Comparison of ENCODE assay signal across 1 cellular context in the genomic region with DNA sequence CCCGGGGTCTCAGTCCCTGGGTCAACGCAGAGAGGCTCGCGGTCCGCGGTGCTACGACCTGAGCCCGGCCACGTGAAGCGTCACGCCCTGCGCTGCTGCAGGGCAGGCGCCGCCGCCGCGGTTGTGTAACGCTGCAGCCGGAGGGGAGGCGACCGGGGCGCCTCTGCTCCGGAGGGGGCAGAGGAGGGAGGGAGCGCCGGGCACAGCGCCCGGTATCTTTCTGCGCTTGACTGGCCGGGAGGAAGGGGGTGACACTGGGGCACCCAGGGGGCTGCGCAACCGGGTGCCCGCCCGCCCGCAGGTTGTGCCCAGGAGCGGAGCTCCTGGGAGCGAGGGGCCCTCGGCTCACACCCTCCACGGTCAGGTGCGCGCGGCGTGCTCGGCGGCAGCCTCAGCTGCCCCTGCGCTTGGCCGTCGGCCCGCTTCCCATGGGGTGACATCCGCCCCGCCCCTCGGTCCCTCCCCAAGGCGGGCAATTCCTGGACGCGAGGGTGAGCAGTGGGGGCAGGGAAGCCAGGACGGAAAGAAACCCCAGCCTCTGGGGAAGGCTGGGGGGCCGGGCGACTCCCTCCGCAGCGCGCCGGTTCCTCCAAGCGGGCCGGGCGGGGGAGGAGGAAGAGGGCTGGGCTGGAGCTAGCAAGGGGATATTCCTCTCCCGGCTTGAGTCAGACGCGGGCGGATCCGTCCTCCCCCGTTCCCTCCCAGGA.
TF ChIP-seq lines count a peak whose summit lies in the region.

No MANE protein-coding gene starts in this region.

TF ChIP-seq in K562, 482 proteins besides CTCF, POLR2A, EP300 and RAD21 (continued from another document and continues in another):
- TF ChIP-seq, protein P1, sequence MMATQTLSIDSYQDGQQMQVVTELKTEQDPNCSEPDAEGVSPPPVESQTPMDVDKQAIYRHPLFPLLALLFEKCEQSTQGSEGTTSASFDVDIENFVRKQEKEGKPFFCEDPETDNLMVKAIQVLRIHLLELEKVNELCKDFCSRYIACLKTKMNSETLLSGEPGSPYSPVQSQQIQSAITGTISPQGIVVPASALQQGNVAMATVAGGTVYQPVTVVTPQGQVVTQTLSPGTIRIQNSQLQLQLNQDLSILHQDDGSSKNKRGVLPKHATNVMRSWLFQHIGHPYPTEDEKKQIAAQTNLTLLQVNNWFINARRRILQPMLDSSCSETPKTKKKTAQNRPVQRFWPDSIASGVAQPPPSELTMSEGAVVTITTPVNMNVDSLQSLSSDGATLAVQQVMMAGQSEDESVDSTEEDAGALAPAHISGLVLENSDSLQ (IDR thresholded peaks at IDR 0.05): peak; percentile 64
- TF ChIP-seq ETS2 (tag; IDR thresholded peaks at IDR 0.05; ENCODE audit: borderline replicate concordance, poor library complexity, severe bottlenecking) (peak; percentile 32), CBX5 (IDR thresholded peaks at IDR 0.05; ENCODE audit: borderline replicate concordance, low read depth) (no peak; the same call in none of the 2 replicates), ELF1 (tag; IDR thresholded peaks at IDR 0.05) (no peak), IFI16 (CRISPR knock-in tag; IDR thresholded peaks at IDR 0.05) (no peak), MCM7 (IDR thresholded peaks at IDR 0.05) (no peak), TEAD4 (IDR thresholded peaks at IDR 0.05; ENCODE audit: low read length) (peak; percentile 62), TEAD4 (CRISPR knock-in tag; IDR thresholded peaks at IDR 0.05; ENCODE audit: borderline replicate concordance) (no peak), CLOCK (CRISPR knock-in tag; IDR thresholded peaks at IDR 0.05; ENCODE audit: borderline replicate concordance) (peak; percentile 79), SAP30 (IDR thresholded peaks at IDR 0.05; ENCODE audit: borderline replicate concordance, insufficient read depth, low read depth, low read length, poor library complexity, severe bottlenecking) (peak; percentile 41), ZNF12 (CRISPR knock-in tag; IDR thresholded peaks at IDR 0.05) (peak; percentile 85; the same call in 1 of the 2 replicates), FUS (optimal IDR thresholded peaks at IDR 0.05; ENCODE audit: low read depth, low read length) (peak; percentile 94), HINFP (tag; conservative IDR thresholded peaks at IDR 0.05; ENCODE audit: low read depth) (peak; percentile 86), NR1H2 (CRISPR knock-in tag; IDR thresholded peaks at IDR 0.05) (no peak), CBFA2T3 (IDR thresholded peaks at IDR 0.05) (no peak), FOXK1 (CRISPR knock-in tag; IDR thresholded peaks at IDR 0.05; ENCODE audit: borderline replicate concordance) (no peak), PYGO2 (tag; IDR thresholded peaks at IDR 0.05) (no peak), ZEB2 (IDR thresholded peaks at IDR 0.05) (peak; percentile 77), ZMIZ1 (IDR thresholded peaks at IDR 0.05; ENCODE audit: low read depth in 2 of 2, low read length in 2 of 2) (peak in 1 of 2 experiments; percentile 60; a peak in 2 of 4 replicates), ZNF121 (CRISPR knock-in tag; conservative IDR thresholded peaks at IDR 0.05) (no peak), NCOA4 (IDR thresholded peaks at IDR 0.05; ENCODE audit: partially characterized antibody) (no peak), ARHGAP35 (IDR thresholded peaks at IDR 0.05; ENCODE audit: partially characterized antibody) (no peak), ATF1 (CRISPR knock-in tag; IDR thresholded peaks at IDR 0.05) (no peak), ATF1 (tag; IDR thresholded peaks at IDR 0.05) (peak; percentile 88), MCM5 (IDR thresholded peaks at IDR 0.05; ENCODE audit: low read depth) (no peak), HDAC2 (IDR thresholded peaks at IDR 0.05) (peak; percentile 95), GATA2 (CRISPR knock-in tag; IDR thresholded peaks at IDR 0.05) (no peak), KLF1 (tag; IDR thresholded peaks at IDR 0.05) (peak; percentile 91), TGIF2 (CRISPR knock-in tag; IDR thresholded peaks at IDR 0.05) (no peak), SMAD3 (CRISPR knock-in tag; conservative IDR thresholded peaks at IDR 0.05) (peak; percentile 11; the same call in 1 of the 2 replicates), ZNF639 (CRISPR knock-in tag; conservative IDR thresholded peaks at IDR 0.05 in 1 of 2, IDR thresholded peaks at IDR 0.05 in 1 of 2) (no peak), LCOR (CRISPR knock-in tag; IDR thresholded peaks at IDR 0.05) (peak; percentile 94), BCL6 (CRISPR knock-in tag; IDR thresholded peaks at IDR 0.05) (no peak), ZBTB34 (CRISPR knock-in tag; IDR thresholded peaks at IDR 0.05) (no peak), RNF219 (CRISPR knock-in tag; IDR thresholded peaks at IDR 0.05) (no peak), MECOM (CRISPR knock-in tag; IDR thresholded peaks at IDR 0.05) (no peak), SFPQ (IDR thresholded peaks at IDR 0.05; ENCODE audit: low read depth, low read length) (no peak)
- TF ChIP-seq, protein P2, sequence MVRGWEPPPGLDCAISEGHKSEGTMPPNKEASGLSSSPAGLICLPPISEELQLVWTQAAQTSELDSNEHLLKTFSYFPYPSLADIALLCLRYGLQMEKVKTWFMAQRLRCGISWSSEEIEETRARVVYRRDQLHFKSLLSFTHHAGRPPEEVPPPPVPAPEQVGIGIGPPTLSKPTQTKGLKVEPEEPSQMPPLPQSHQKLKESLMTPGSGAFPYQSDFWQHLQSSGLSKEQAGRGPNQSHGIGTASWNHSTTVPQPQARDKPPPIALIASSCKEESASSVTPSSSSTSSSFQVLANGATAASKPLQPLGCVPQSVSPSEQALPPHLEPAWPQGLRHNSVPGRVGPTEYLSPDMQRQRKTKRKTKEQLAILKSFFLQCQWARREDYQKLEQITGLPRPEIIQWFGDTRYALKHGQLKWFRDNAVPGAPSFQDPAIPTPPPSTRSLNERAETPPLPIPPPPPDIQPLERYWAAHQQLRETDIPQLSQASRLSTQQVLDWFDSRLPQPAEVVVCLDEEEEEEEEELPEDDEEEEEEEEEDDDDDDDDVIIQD (CRISPR knock-in tag; IDR thresholded peaks at IDR 0.05): no peak; the same call in 1 of the 2 replicates
- TF ChIP-seq, protein P3, sequence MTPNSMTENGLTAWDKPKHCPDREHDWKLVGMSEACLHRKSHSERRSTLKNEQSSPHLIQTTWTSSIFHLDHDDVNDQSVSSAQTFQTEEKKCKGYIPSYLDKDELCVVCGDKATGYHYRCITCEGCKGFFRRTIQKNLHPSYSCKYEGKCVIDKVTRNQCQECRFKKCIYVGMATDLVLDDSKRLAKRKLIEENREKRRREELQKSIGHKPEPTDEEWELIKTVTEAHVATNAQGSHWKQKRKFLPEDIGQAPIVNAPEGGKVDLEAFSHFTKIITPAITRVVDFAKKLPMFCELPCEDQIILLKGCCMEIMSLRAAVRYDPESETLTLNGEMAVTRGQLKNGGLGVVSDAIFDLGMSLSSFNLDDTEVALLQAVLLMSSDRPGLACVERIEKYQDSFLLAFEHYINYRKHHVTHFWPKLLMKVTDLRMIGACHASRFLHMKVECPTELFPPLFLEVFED (CRISPR knock-in tag; conservative IDR thresholded peaks at IDR 0.05): no peak
